In genomic region chr19:48169974-48170803, GRCh38 we compare ENCODE assay signal across 8 cellular contexts. TPM values are rescaled to one million over a fixed set of nuclear protein-coding genes. Genes with fewer than 3 reads are reported as not detected.
DNase-seq lines count a peak whose midpoint lies in the region; ATAC-seq and TF ChIP-seq lines count a peak whose summit lies in the region.

Gene LIG1 (minus strand): TSS chr19:48170344. CDS start chr19:48165566, 4,778 bp downstream.
Gene ZSWIM9 (plus strand): TSS chr19:48170680. CDS start chr19:48171803, 1,123 bp downstream.

- H3K4me1 Mint-ChIP-seq in IgD-negative memory B cell = peaks cover 12 to 19% (median 17%) of the 10 kb centered on the region in 3 donors

- peak; percentile 83 for DNase-seq in DMS114 treated with DMSO at 0.1 percent for 48 hours (lab: John Stamatoyannopoulos, UW; ENCODE audit: unreplicated experiment)
- peak; percentile 97 for DNase-seq in OCI-M1 (lab: John Stamatoyannopoulos, UW)
- peak; percentile 85 for DNase-seq in activated T-cell treated with anti-CD3 and anti-CD28 coated beads for 4 hours
- peak; percentile 95 for DNase-seq in epithelial cell of esophagus (ENCODE audit: low read depth)
- DNase-seq in mucosa of gallbladder (ENCODE audit: low spot score) = peak; percentile 91
- peak; percentile 85 for DNase-seq in stimulated activated CD8-positive, alpha-beta memory T cell treated with anti-CD3 and anti-CD28 coated beads, Interleukin-4, amount 100 ng/mL, for 24 hours (ENCODE audit: low read depth)

- H3K4me3 Mint-ChIP-seq in IgD-negative memory B cell = peak within 1 kb of the TSS; percentile 88 to 98 (median 97)

- no peaks in the 10 kb centered on the region for H3K9me3 Mint-ChIP-seq in IgD-negative memory B cell

- ATAC-seq in GM21528 (IDR thresholded peaks at IDR 0.05; ENCODE audit: low FRiP score, unreplicated experiment) = peak; percentile 80

- H3K4me3 ChIP-seq in epithelial cell of esophagus (ENCODE audit: low read length) = peak within 1 kb of the TSS; percentile 60

- H3K36me3 Mint-ChIP-seq in IgD-negative memory B cell = peaks cover 2% of the 10 kb centered on the region

- H3K27ac Mint-ChIP-seq in IgD-negative memory B cell = peak within 1 kb of the TSS; percentile 84 to 99 (median 94)

- no peaks in the 10 kb centered on the region for H3K27me3 Mint-ChIP-seq in IgD-negative memory B cell

- no peak for TF ChIP-seq CTCF in epithelial cell of esophagus (IDR thresholded peaks at IDR 0.05; ENCODE audit: insufficient read depth, low read depth, low read length, missing control alignments)

RNA-seq across cellular contexts. Expression of gene LIG1, which starts in this region (rescaled TPM):
- 30.1 TPM for polyA plus RNA-seq in IgD-negative memory B cell
- 22.6 TPM for total RNA-seq in mucosa of gallbladder

RNA-seq across cellular contexts. Expression of gene ZSWIM9, which starts in this region (rescaled TPM):
- polyA plus RNA-seq in IgD-negative memory B cell = 2.4 TPM
- 10.7 TPM for total RNA-seq in mucosa of gallbladder

Comparison
In these comparisons a context has a peak if more than half of its experiments do, and no peak if none do; other contexts are left out.
1. Peak in every context shown above with its lines: DNase-seq, ATAC-seq and H3K4me3 ChIP-seq.